In genomic region chr16:89996178-89996489, GRCh38 we compare ENCODE assay signal across 12 cellular contexts. TPM values are rescaled to one million over a fixed set of nuclear protein-coding genes. Genes with fewer than 3 reads are reported as not detected.
DNase-seq lines count a peak whose midpoint lies in the region; FAIRE-seq and TF ChIP-seq lines count a peak whose summit lies in the region.
"Had no signal": no experiment of that assay in that cellular context is flagged by ENCODE, and none has a peak within 500 bp of the region (broad histone marks: within the 10 kb centered on the region; RNA-seq: fewer than 3 reads in every experiment).

No MANE protein-coding gene starts in this region.

- H3K79me2 ChIP-seq in keratinocyte (ENCODE audit: control insufficient read depth, insufficient read depth, low read length), result no peaks in the 10 kb centered on the region

- H3K27ac Mint-ChIP-seq in activated naive CD4-positive, alpha-beta T cell treated with anti-CD3 and anti-CD28 coated beads, Interleukin-2, amount 10 ng/mL, durations not matched to agents 7 days and 5 days, result peak overlapping the region; percentile 83
- H3K27ac Mint-ChIP-seq in activated naive CD8-positive, alpha-beta T cell treated with anti-CD3 and anti-CD28 coated beads for 36 hours, result peak overlapping the region; percentile 89

- H3K27me3 Mint-ChIP-seq in activated naive CD4-positive, alpha-beta T cell treated with anti-CD3 and anti-CD28 coated beads, Interleukin-2, amount 10 ng/mL, durations not matched to agents 7 days and 5 days, result no peaks in the 10 kb centered on the region
- peaks cover 16% of the 10 kb centered on the region for H3K27me3 Mint-ChIP-seq in activated naive CD8-positive, alpha-beta T cell treated with anti-CD3 and anti-CD28 coated beads for 36 hours

- FAIRE-seq in keratinocyte (lab: Jason Lieb, UNC) (no peak), GM12892 (lab: Jason Lieb, UNC) (no peak)

- no peaks in the 10 kb centered on the region for H3K9me1 ChIP-seq in keratinocyte (ENCODE audit: control insufficient read depth, extremely low read depth, insufficient read depth, low read length)

- no peak overlapping the region for H2AFZ ChIP-seq in keratinocyte (ENCODE audit: control insufficient read depth, low read length)

- no peak overlapping the region for H3K9ac ChIP-seq in keratinocyte (ENCODE audit: control insufficient read depth, extremely low read depth, insufficient read depth, low read length)

- 100% methylated on average over 1 of the region's 1 CpG for WGBS in thyroid gland, 2 donors

- H3K36me3 Mint-ChIP-seq in activated naive CD4-positive, alpha-beta T cell treated with anti-CD3 and anti-CD28 coated beads, Interleukin-2, amount 10 ng/mL, durations not matched to agents 7 days and 5 days, result peaks cover 63% of the 10 kb centered on the region
- H3K36me3 Mint-ChIP-seq in activated naive CD8-positive, alpha-beta T cell treated with anti-CD3 and anti-CD28 coated beads for 36 hours, result peaks cover 59% of the 10 kb centered on the region

- H3K4me1 Mint-ChIP-seq in activated naive CD4-positive, alpha-beta T cell treated with anti-CD3 and anti-CD28 coated beads, Interleukin-2, amount 10 ng/mL, durations not matched to agents 7 days and 5 days, result no peaks in the 10 kb centered on the region
- H3K4me1 Mint-ChIP-seq in activated naive CD8-positive, alpha-beta T cell treated with anti-CD3 and anti-CD28 coated beads for 36 hours, result peaks cover 16% of the 10 kb centered on the region

- H3K27ac ChIP-seq in keratinocyte (ENCODE audit: control insufficient read depth, insufficient read depth, low read length) (peak overlapping the region; percentile 87), thyroid gland (peak overlapping the region; percentile 61 to 85 (median 67))
- H3K27ac ChIP-seq: WERI-Rb-1 had no signal

- H3K4me2 ChIP-seq in keratinocyte (ENCODE audit: control insufficient read depth, extremely low read depth, insufficient read depth, low read depth, low read length), result no peak overlapping the region

- H3K9me3 ChIP-seq in keratinocyte (ENCODE audit: control insufficient read depth, low read depth, low read length), result peaks cover 37% of the 10 kb centered on the region
- no peaks in the 10 kb centered on the region for H3K9me3 ChIP-seq in thyroid gland
- H3K9me3 ChIP-seq: tibial artery had no signal

- TF ChIP-seq CTCF in keratinocyte (optimal IDR thresholded peaks at IDR 0.05 in 1 of 3, IDR thresholded peaks at IDR 0.05 in 1 of 3, conservative IDR thresholded peaks at IDR 0.05 in 1 of 3; ENCODE audit: extremely low read depth in 1 of 3, insufficient read depth in 2 of 3, low read length in 3 of 3), result no peak
- no peak for TF ChIP-seq CTCF in thyroid gland (IDR thresholded peaks at IDR 0.05)

- intact Hi-C loops in thyroid gland (cut with DNase I), result no loop called here

- no peak overlapping the region for H3K4me3 Mint-ChIP-seq in activated naive CD4-positive, alpha-beta T cell treated with anti-CD3 and anti-CD28 coated beads, Interleukin-2, amount 10 ng/mL, durations not matched to agents 7 days and 5 days
- H3K4me3 Mint-ChIP-seq in activated naive CD8-positive, alpha-beta T cell treated with anti-CD3 and anti-CD28 coated beads for 36 hours, result peak overlapping the region; percentile 55

- H3K27me3 ChIP-seq in keratinocyte (ENCODE audit: control insufficient read depth, extremely low read depth, insufficient read depth, low read length), result no peaks in the 10 kb centered on the region
- no peaks in the 10 kb centered on the region for H3K27me3 ChIP-seq in thyroid gland
- H3K27me3 ChIP-seq: tibial artery had no signal

- dilution Hi-C loops in keratinocyte (cut with MboI; ENCODE audit: extremely low pct_ligation_motif_present, low sequenced_read_pairs), result no loop called here

- peaks cover 5% of the 10 kb centered on the region for H4K20me1 ChIP-seq in keratinocyte (ENCODE audit: control insufficient read depth, extremely low read depth, insufficient read depth, low read length)

- CTCF ChIA-PET in activated naive CD4-positive, alpha-beta T cell treated with anti-CD3 and anti-CD28 coated beads, Interleukin-2, amount 10 ng/mL, durations not matched to agents 7 days and 5 days (lab: Charles Lee), result interaction anchor here (1.5 kb wide), 1 partner anchor 24 kb away, joined by 3 read pairs; no protein-coding TSS in a partner anchor

- H3K9me3 Mint-ChIP-seq in activated naive CD4-positive, alpha-beta T cell treated with anti-CD3 and anti-CD28 coated beads, Interleukin-2, amount 10 ng/mL, durations not matched to agents 7 days and 5 days, result peaks cover 23% of the 10 kb centered on the region
- H3K9me3 Mint-ChIP-seq in activated naive CD8-positive, alpha-beta T cell treated with anti-CD3 and anti-CD28 coated beads for 36 hours, result peaks cover 22% of the 10 kb centered on the region

- peaks cover 21 to 38% of the 10 kb centered on the region in 2 experiments for H3K36me3 ChIP-seq in keratinocyte (ENCODE audit: control insufficient read depth in 2 of 2, extremely low read depth in 1 of 2, insufficient read depth in 2 of 2, low read length in 2 of 2)
- H3K36me3 ChIP-seq in thyroid gland, result peaks cover 15 to 33% of the 10 kb centered on the region in 2 donors

- no peaks in the 10 kb centered on the region for H3K4me1 ChIP-seq in keratinocyte (ENCODE audit: control insufficient read depth, extremely low read depth, insufficient read depth, low read length)
- H3K4me1 ChIP-seq in thyroid gland, result peaks cover 0 to 4% of the 10 kb centered on the region in 2 donors
- H3K4me1 ChIP-seq: tibial artery had no signal

- no peak for DNase-seq in activated naive CD4-positive, alpha-beta T cell treated with anti-CD3 and anti-CD28 coated beads, Interleukin-2, amount 10 ng/mL, durations not matched to agents 7 days and 5 days
- DNase-seq in activated naive CD4-positive, alpha-beta T cell (lab: John Stamatoyannopoulos, UW), result no peak
- no peak for DNase-seq in activated naive CD8-positive, alpha-beta T cell treated with anti-CD3 and anti-CD28 coated beads for 36 hours
- DNase-seq in keratinocyte (ENCODE audit: low read depth, low spot score) (no peak), thyroid gland (no peak), GM12892 (ENCODE audit: insufficient read length) (no peak), NCI-H187 treated with DMSO at 0.1 percent for 48 hours (lab: John Stamatoyannopoulos, UW) (no peak), amniotic stem cell (lab: John Stamatoyannopoulos, UW) (no peak)
- DNase-seq: C1 segment of cervical spinal cord, NCI-H524, tibial artery, WERI-Rb-1 had no signal

- no peak for TF ChIP-seq POLR2A in thyroid gland (IDR thresholded peaks at IDR 0.05)
- no peak for TF ChIP-seq POLR2A in GM12892 (IDR thresholded peaks at IDR 0.05; ENCODE audit: low read depth, low read length)

- H3K4me3 ChIP-seq in keratinocyte (ENCODE audit: control insufficient read depth in 2 of 3, extremely low read depth in 1 of 3, insufficient read depth in 2 of 3, low read depth in 1 of 3, low read length in 3 of 3), result no peak overlapping the region
- no peak overlapping the region for H3K4me3 ChIP-seq in thyroid gland (replicated peaks in 1 of 3)
- H3K4me3 ChIP-seq: tibial artery had no signal

RNA-seq across cellular contexts. Expression of gene DBNDD1, which starts 23.1 kb away (rescaled TPM):
- 1 to 10 TPM in 1 of 2 experiments, under 1 TPM in 1; 0.82 to 1.0 TPM for total RNA-seq in activated naive CD8-positive, alpha-beta T cell treated with anti-CD3 and anti-CD28 coated beads for 36 hours
- 1.7 to 4.2 TPM (median 4.1 TPM) in 3 replicates for polyA plus RNA-seq in keratinocyte
- polyA plus RNA-seq in keratinocyte (2011; ENCODE audit: low read depth), result 1.8 TPM
- polyA plus RNA-seq in keratinocyte (2011; cell fraction: cytosol; rRNA removed), result 6.7 and 9.7 TPM in 2 replicates
- polyA plus RNA-seq in keratinocyte (2011; cell fraction: nucleus; rRNA removed), result 3.6 and 4.1 TPM in 2 replicates
- 4.0 and 8.3 TPM in 2 replicates for polyA plus RNA-seq in keratinocyte (2012; ENCODE audit: low replicate concordance)
- 3.3 to 4.2 TPM (median 3.7 TPM) in 3 replicates for polyA minus RNA-seq in keratinocyte
- polyA minus RNA-seq in keratinocyte (2011; cell fraction: cytosol; rRNA and poly(A)+ RNA removed), result 10.0 TPM
- polyA minus RNA-seq in keratinocyte (2011; cell fraction: nucleus; rRNA and poly(A)+ RNA removed), result 2.4 and 2.8 TPM in 2 replicates
- 10 to 100 TPM in 2 of 4 donors, 1 to 10 TPM in 2; 7.4 to 12.8 (median 10.3) TPM for total RNA-seq in thyroid gland
- 2.1 TPM for polyA plus RNA-seq in GM12892 (2012; ENCODE audit: missing spikeins)

RNA-seq across cellular contexts. Expression of gene DEF8, which starts 47.6 kb away (rescaled TPM):
- 10 to 100 TPM; 21.1 to 22.0 TPM for total RNA-seq in activated naive CD8-positive, alpha-beta T cell treated with anti-CD3 and anti-CD28 coated beads for 36 hours
- polyA plus RNA-seq in keratinocyte, result 74.2 to 115 TPM (median 86.4 TPM) in 3 replicates
- polyA plus RNA-seq in keratinocyte (2011; ENCODE audit: low read depth), result 57.3 TPM
- 58.4 and 103 TPM in 2 replicates for polyA plus RNA-seq in keratinocyte (2011; cell fraction: cytosol; rRNA removed)
- 162 and 165 TPM in 2 replicates for polyA plus RNA-seq in keratinocyte (2011; cell fraction: nucleus; rRNA removed)
- polyA plus RNA-seq in keratinocyte (2012; ENCODE audit: low replicate concordance), result 47.8 and 84.1 TPM in 2 replicates
- polyA minus RNA-seq in keratinocyte, result 90.7 to 97.3 TPM (median 90.8 TPM) in 3 replicates
- 69.4 TPM for polyA minus RNA-seq in keratinocyte (2011; cell fraction: cytosol; rRNA and poly(A)+ RNA removed)
- 46.8 and 54.3 TPM in 2 replicates for polyA minus RNA-seq in keratinocyte (2011; cell fraction: nucleus; rRNA and poly(A)+ RNA removed)
- 10 to 100 TPM; 45.0 to 80.9 (median 72.1) TPM for total RNA-seq in thyroid gland
- 20.5 TPM for polyA plus RNA-seq in GM12892 (2012; ENCODE audit: missing spikeins)

Comparison
In these comparisons a context has a peak if more than half of its experiments do, and no peak if none do; other contexts are left out.
1. RNA of gene DBNDD1, which starts 23.1 kb away (total RNA-seq): 7.4 to 12.8 TPM in thyroid gland; 0.82 to 1.0 TPM in activated naive CD8-positive, alpha-beta T cell treated with anti-CD3 and anti-CD28 coated beads for 36 hours; every median in the first group is over 4 times any median in the second.